13 cellular contexts compared by ENCODE assay signal in genomic region chr1:47785561-47786271, GRCh38.
DNase-seq lines count a peak whose midpoint lies in the region; ATAC-seq, FAIRE-seq and TF ChIP-seq lines count a peak whose summit lies in the region.
"Had no signal": no experiment of that assay in that cellular context is flagged by ENCODE, and none has a peak within 500 bp of the region (broad histone marks: within the 10 kb centered on the region; RNA-seq: fewer than 3 reads in every experiment).

No MANE protein-coding gene starts in this region.

- FAIRE-seq in keratinocyte (lab: Jason Lieb, UNC) (no peak), HTR-8/SVneo (lab: Jason Lieb, UNC) (no peak)

- no peaks in the 10 kb centered on the region for H3K9me3 ChIP-seq in keratinocyte (ENCODE audit: control insufficient read depth, low read depth, low read length)
- H3K9me3 ChIP-seq in tibial artery = no peaks in the 10 kb centered on the region
- H3K9me3 ChIP-seq in OCI-LY7 (ENCODE audit: low read length) = no peaks in the 10 kb centered on the region
- H3K9me3 ChIP-seq in CD8-positive, alpha-beta T cell (ENCODE audit: low read length) = no peaks in the 10 kb centered on the region

- POLR2A ChIA-PET in OCI-LY7 (lab: Charles Lee) = no interaction called here
- POLR2A ChIA-PET in CD8-positive, alpha-beta T cell (lab: Charles Lee) = no interaction called here

- H4K20me1 ChIP-seq in keratinocyte (ENCODE audit: control insufficient read depth, extremely low read depth, insufficient read depth, low read length) (no peaks in the 10 kb centered on the region), OCI-LY7 (ENCODE audit: insufficient read depth, low read length) (no peaks in the 10 kb centered on the region)

- CTCF ChIA-PET in OCI-LY7 (lab: Charles Lee; ENCODE audit: unreplicated experiment) = interaction anchor here (0.5 kb wide), 1 partner anchor 439 kb away, joined by 3 read pairs; no protein-coding TSS in a partner anchor
- CTCF ChIA-PET in CD8-positive, alpha-beta T cell (lab: Charles Lee) = interaction anchor here (1.1 kb wide), 1 partner anchor 27 kb away, joined by 3 read pairs; no protein-coding TSS in a partner anchor

- H3K27ac Mint-ChIP-seq in CD8-positive, alpha-beta T cell = no peak overlapping the region
- H3K27ac Mint-ChIP-seq: activated B cell treated with CpG ODN at 0.5 μM for 24 hours; activated T-helper 2 cell treated with anti-CD3 and anti-CD28 coated beads, Interferon-gamma antibody, Interleukin-2, Interleukin-4, amounts not matched to agents 10 μg/mL and 5 μg/mL and 100 μg/mL, durations not matched to agents 14 hours and 24 hours and 36 hours; effector memory CD8-positive, alpha-beta T cell had no signal

- dilution Hi-C loops in keratinocyte (cut with MboI; ENCODE audit: extremely low pct_ligation_motif_present, low sequenced_read_pairs) = no loop called here

- H3K4me3 Mint-ChIP-seq in CD8-positive, alpha-beta T cell = no peak overlapping the region
- H3K4me3 Mint-ChIP-seq: activated B cell treated with CpG ODN at 0.5 μM for 24 hours; effector memory CD8-positive, alpha-beta T cell had no signal

- no peak overlapping the region for H3K4me2 ChIP-seq in keratinocyte (ENCODE audit: control insufficient read depth, extremely low read depth, insufficient read depth, low read depth, low read length)
- no peak overlapping the region for H3K4me2 ChIP-seq in OCI-LY7 (ENCODE audit: low read length)

- DNase-seq in NCI-H1694 treated with DMSO at 0.1 percent for 48 hours (lab: John Stamatoyannopoulos, UW) (peak; percentile 25), NCI-H1694 (lab: John Stamatoyannopoulos, UW) (no peak), cerebellar cortex (ENCODE audit: low spot score) (peak; percentile 66), keratinocyte (ENCODE audit: low read depth, low spot score) (no peak), tibial artery (peak; percentile 73 to 94), OCI-LY7 (ENCODE audit: low spot score) (no peak), HTR-8/SVneo (ENCODE audit: insufficient read length, low spot score) (no peak)
- DNase-seq in CD8-positive, alpha-beta T cell = no peak
- DNase-seq: activated B cell treated with CpG ODN at 0.5 μM for 24 hours; effector memory CD8-positive, alpha-beta T cell; NCI-H1417 treated with DMSO at 0.1 percent for 48 hours; OCI-M1 had no signal

- no peaks in the 10 kb centered on the region for H3K9me1 ChIP-seq in keratinocyte (ENCODE audit: control insufficient read depth, extremely low read depth, insufficient read depth, low read length)

- H2AFZ ChIP-seq in keratinocyte (ENCODE audit: control insufficient read depth, low read length) = no peak overlapping the region
- H2AFZ ChIP-seq in OCI-LY7 (ENCODE audit: low read length) = no peak overlapping the region

- TF ChIP-seq CTCF in keratinocyte (optimal IDR thresholded peaks at IDR 0.05 in 1 of 3, IDR thresholded peaks at IDR 0.05 in 1 of 3, conservative IDR thresholded peaks at IDR 0.05 in 1 of 3; ENCODE audit: extremely low read depth in 1 of 3, insufficient read depth in 2 of 3, low read length in 3 of 3) (peak; percentile 23 to 73 (median 72)), tibial artery (IDR thresholded peaks at IDR 0.05) (peak; percentile 73 to 83), OCI-LY7 (conservative IDR thresholded peaks at IDR 0.05; ENCODE audit: low read length) (no peak)
- TF ChIP-seq CTCF in CD8-positive, alpha-beta T cell (IDR thresholded peaks at IDR 0.05) = no peak

- no peaks in the 10 kb centered on the region for H3K36me3 Mint-ChIP-seq in CD8-positive, alpha-beta T cell

- no peak overlapping the region for H3K9ac ChIP-seq in keratinocyte (ENCODE audit: control insufficient read depth, extremely low read depth, insufficient read depth, low read length)

- no peaks in the 10 kb centered on the region for H3K9me2 ChIP-seq in OCI-LY7 (ENCODE audit: insufficient read depth, low read length)

- H3K4me1 Mint-ChIP-seq in CD8-positive, alpha-beta T cell (ENCODE audit: low read depth) = no peaks in the 10 kb centered on the region
- H3K4me1 Mint-ChIP-seq: activated B cell treated with CpG ODN at 0.5 μM for 24 hours had no signal

- no peaks in the 10 kb centered on the region for H3K79me2 ChIP-seq in keratinocyte (ENCODE audit: control insufficient read depth, insufficient read depth, low read length)
- no peaks in the 10 kb centered on the region for H3K79me2 ChIP-seq in OCI-LY7 (ENCODE audit: insufficient read depth, low read depth, low read length)

- H3K4me3 ChIP-seq in keratinocyte (ENCODE audit: control insufficient read depth in 2 of 3, extremely low read depth in 1 of 3, insufficient read depth in 2 of 3, low read depth in 1 of 3, low read length in 3 of 3) = no peak overlapping the region
- H3K4me3 ChIP-seq in tibial artery = no peak overlapping the region
- no peak overlapping the region for H3K4me3 ChIP-seq in OCI-LY7 (ENCODE audit: low read depth, low read length, poor library complexity, severe bottlenecking)
- H3K4me3 ChIP-seq in CD8-positive, alpha-beta T cell (ENCODE audit: low read depth, low read length) = no peak overlapping the region

- H3K27me3 ChIP-seq in keratinocyte (ENCODE audit: control insufficient read depth, extremely low read depth, insufficient read depth, low read length) (peaks cover 3% of the 10 kb centered on the region), tibial artery (no peaks in the 10 kb centered on the region)
- no peaks in the 10 kb centered on the region for H3K27me3 ChIP-seq in CD8-positive, alpha-beta T cell (ENCODE audit: insufficient read depth, low read length)

- H3K4me1 ChIP-seq in keratinocyte (ENCODE audit: control insufficient read depth, extremely low read depth, insufficient read depth, low read length) = no peaks in the 10 kb centered on the region
- H3K4me1 ChIP-seq in tibial artery = peaks cover 0 to 66% (median 60%) of the 10 kb centered on the region in 4 donors
- H3K4me1 ChIP-seq in OCI-LY7 (ENCODE audit: insufficient read depth, low read length, poor library complexity, severe bottlenecking) = no peaks in the 10 kb centered on the region
- no peaks in the 10 kb centered on the region for H3K4me1 ChIP-seq in CD8-positive, alpha-beta T cell (ENCODE audit: insufficient read depth, low read length)

- no peaks in the 10 kb centered on the region for H3K9me3 Mint-ChIP-seq in CD8-positive, alpha-beta T cell
- H3K9me3 Mint-ChIP-seq: activated B cell treated with CpG ODN at 0.5 μM for 24 hours; activated T-helper 2 cell treated with anti-CD3 and anti-CD28 coated beads, Interferon-gamma antibody, Interleukin-2, Interleukin-4, amounts not matched to agents 10 μg/mL and 5 μg/mL and 100 μg/mL, durations not matched to agents 14 hours and 24 hours and 36 hours; effector memory CD8-positive, alpha-beta T cell had no signal

- H3K27ac ChIP-seq in keratinocyte (ENCODE audit: control insufficient read depth, insufficient read depth, low read length) (no peak overlapping the region), tibial artery (peak overlapping the region; percentile 80 to 82), OCI-LY7 (ENCODE audit: low read depth, low read length, poor library complexity, severe bottlenecking) (no peak overlapping the region)
- H3K27ac ChIP-seq in CD8-positive, alpha-beta T cell (ENCODE audit: low read depth, low read length) = no peak overlapping the region

- peaks cover 3% of the 10 kb centered on the region for H3K27me3 Mint-ChIP-seq in CD8-positive, alpha-beta T cell (ENCODE audit: low read depth)

- H3K36me3 ChIP-seq in keratinocyte (ENCODE audit: control insufficient read depth in 2 of 2, extremely low read depth in 1 of 2, insufficient read depth in 2 of 2, low read length in 2 of 2) = no peaks in the 10 kb centered on the region
- H3K36me3 ChIP-seq in tibial artery = peaks cover 0 to 7% (median 0%) of the 10 kb centered on the region in 3 donors
- H3K36me3 ChIP-seq in OCI-LY7 (ENCODE audit: insufficient read depth, low read length) = no peaks in the 10 kb centered on the region
- no peaks in the 10 kb centered on the region for H3K36me3 ChIP-seq in CD8-positive, alpha-beta T cell (ENCODE audit: insufficient read depth, low read length)

- no TSS peak for BruUV-seq in OCI-LY7 (replicated peaks; lab: Mats Ljungman, UMichigan)

- intact Hi-C loops in tibial artery (cut with DNase I; ENCODE audit: low total_unique reads) = loop anchor here (10.0 kb wide), 1 partner anchor 209 kb away; the partner anchor contains the start of gene TRABD2B
- intact Hi-C loops in OCI-LY7 (cut with micrococcal nuclease; ENCODE audit: unreplicated experiment) = no loop called here
- intact Hi-C loops in CD8-positive, alpha-beta T cell (cut with DNase I, micrococcal nuclease) = no loop called here

- ATAC-seq in CD8-positive, alpha-beta T cell = no peak
- ATAC-seq: effector memory CD8-positive, alpha-beta T cell had no signal

Comparison
In these comparisons a context has a peak if more than half of its experiments do, and no peak if none do; other contexts are left out.
1. DNase-seq: peak in NCI-H1694 treated with DMSO at 0.1 percent for 48 hours (single experiment), cerebellar cortex (single experiment) and tibial artery (2 of 2); none in NCI-H1694 (single experiment), keratinocyte (single experiment), OCI-LY7 (single experiment), HTR-8/SVneo (single experiment) and CD8-positive, alpha-beta T cell (0 of 7).
2. H3K27ac ChIP-seq: peak in tibial artery (2 of 2); none in keratinocyte (single experiment), OCI-LY7 (single experiment) and CD8-positive, alpha-beta T cell (single experiment).
3. CTCF ChIP-seq: peak in keratinocyte (3 of 3) and tibial artery (2 of 2); none in OCI-LY7 (single experiment) and CD8-positive, alpha-beta T cell (single experiment).